ENCODE assay signal across 1 cellular context in the genomic region with DNA sequence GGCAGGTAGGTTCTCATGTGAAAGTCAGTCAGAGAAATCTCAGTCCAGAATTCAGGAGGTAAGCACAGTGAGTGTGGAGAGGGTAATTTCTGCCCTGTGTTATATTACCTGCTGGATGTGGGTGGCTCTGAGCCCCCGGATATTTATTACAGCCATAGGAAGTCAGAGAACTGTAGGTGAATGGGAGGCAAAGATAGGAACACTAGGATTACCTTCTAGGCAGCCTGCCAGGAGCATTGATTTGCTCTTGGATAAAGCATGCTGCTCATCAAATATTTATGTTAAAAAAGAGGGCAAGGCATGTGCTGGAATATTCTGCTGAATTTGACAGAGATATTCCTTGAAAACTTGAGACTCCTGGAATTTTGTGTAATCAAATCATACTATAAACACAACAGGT.
TF ChIP-seq lines count a peak whose summit lies in the region.

No MANE protein-coding gene starts in this region.

TF ChIP-seq in HEK293, 187 proteins besides CTCF, POLR2A, EP300 and RAD21 (continued from another document):
- TF ChIP-seq, protein P1, sequence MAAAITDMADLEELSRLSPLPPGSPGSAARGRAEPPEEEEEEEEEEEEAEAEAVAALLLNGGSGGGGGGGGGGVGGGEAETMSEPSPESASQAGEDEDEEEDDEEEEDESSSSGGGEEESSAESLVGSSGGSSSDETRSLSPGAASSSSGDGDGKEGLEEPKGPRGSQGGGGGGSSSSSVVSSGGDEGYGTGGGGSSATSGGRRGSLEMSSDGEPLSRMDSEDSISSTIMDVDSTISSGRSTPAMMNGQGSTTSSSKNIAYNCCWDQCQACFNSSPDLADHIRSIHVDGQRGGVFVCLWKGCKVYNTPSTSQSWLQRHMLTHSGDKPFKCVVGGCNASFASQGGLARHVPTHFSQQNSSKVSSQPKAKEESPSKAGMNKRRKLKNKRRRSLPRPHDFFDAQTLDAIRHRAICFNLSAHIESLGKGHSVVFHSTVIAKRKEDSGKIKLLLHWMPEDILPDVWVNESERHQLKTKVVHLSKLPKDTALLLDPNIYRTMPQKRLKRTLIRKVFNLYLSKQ (tag by site-specific recombination; IDR thresholded peaks at IDR 0.05; ENCODE audit: borderline replicate concordance): no peak
- TF ChIP-seq ZFHX2 (tag by site-specific recombination; conservative IDR thresholded peaks at IDR 0.05): peak; percentile 69
- peak; percentile 75 for TF ChIP-seq EGR2 (tag by site-specific recombination; IDR thresholded peaks at IDR 0.05; ENCODE audit: low read depth)
- TF ChIP-seq ZNF416 (tag by site-specific recombination; IDR thresholded peaks at IDR 0.05): no peak
